ENCODE assay signal across 1 cellular context in genomic region chr17:73429440-73430164, GRCh38.
A peak's percentile ranks its signal among the peaks of the same experiment; 100 is the strongest.
TF ChIP-seq lines count a peak whose summit lies in the region.

No MANE protein-coding gene starts in this region.

TF ChIP-seq in HepG2, 621 proteins besides CTCF, POLR2A, EP300 and RAD21 (continued from another document and continues in another):
- TF ChIP-seq, protein P1, sequence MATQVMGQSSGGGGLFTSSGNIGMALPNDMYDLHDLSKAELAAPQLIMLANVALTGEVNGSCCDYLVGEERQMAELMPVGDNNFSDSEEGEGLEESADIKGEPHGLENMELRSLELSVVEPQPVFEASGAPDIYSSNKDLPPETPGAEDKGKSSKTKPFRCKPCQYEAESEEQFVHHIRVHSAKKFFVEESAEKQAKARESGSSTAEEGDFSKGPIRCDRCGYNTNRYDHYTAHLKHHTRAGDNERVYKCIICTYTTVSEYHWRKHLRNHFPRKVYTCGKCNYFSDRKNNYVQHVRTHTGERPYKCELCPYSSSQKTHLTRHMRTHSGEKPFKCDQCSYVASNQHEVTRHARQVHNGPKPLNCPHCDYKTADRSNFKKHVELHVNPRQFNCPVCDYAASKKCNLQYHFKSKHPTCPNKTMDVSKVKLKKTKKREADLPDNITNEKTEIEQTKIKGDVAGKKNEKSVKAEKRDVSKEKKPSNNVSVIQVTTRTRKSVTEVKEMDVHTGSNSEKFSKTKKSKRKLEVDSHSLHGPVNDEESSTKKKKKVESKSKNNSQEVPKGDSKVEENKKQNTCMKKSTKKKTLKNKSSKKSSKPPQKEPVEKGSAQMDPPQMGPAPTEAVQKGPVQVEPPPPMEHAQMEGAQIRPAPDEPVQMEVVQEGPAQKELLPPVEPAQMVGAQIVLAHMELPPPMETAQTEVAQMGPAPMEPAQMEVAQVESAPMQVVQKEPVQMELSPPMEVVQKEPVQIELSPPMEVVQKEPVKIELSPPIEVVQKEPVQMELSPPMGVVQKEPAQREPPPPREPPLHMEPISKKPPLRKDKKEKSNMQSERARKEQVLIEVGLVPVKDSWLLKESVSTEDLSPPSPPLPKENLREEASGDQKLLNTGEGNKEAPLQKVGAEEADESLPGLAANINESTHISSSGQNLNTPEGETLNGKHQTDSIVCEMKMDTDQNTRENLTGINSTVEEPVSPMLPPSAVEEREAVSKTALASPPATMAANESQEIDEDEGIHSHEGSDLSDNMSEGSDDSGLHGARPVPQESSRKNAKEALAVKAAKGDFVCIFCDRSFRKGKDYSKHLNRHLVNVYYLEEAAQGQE (IDR thresholded peaks at IDR 0.05; ENCODE audit: borderline replicate concordance in 1 of 2, low read depth in 1 of 2, low read length in 2 of 2), result no peak
- TF ChIP-seq ZNF235 (CRISPR knock-in tag; IDR thresholded peaks at IDR 0.05; ENCODE audit: borderline replicate concordance), result no peak
- TF ChIP-seq SKI (IDR thresholded peaks at IDR 0.05; ENCODE audit: partially characterized antibody), result no peak
- no peak for TF ChIP-seq ZNF205 (CRISPR knock-in tag; IDR thresholded peaks at IDR 0.05)
- TF ChIP-seq RAD51 (IDR thresholded peaks at IDR 0.05; ENCODE audit: borderline replicate concordance), result no peak
- no peak for TF ChIP-seq MBD4 (IDR thresholded peaks at IDR 0.05; ENCODE audit: borderline replicate concordance, low read length)
- TF ChIP-seq THAP11 (CRISPR knock-in tag; IDR thresholded peaks at IDR 0.05), result 0 out of 2 replicates have a peak, but pooled peaks have one; percentile 25
- TF ChIP-seq MEIS1 (CRISPR knock-in tag; IDR thresholded peaks at IDR 0.05; ENCODE audit: borderline replicate concordance), result 0 out of 2 replicates have a peak, but pooled peaks have one; percentile 60
- TF ChIP-seq, protein P2, sequence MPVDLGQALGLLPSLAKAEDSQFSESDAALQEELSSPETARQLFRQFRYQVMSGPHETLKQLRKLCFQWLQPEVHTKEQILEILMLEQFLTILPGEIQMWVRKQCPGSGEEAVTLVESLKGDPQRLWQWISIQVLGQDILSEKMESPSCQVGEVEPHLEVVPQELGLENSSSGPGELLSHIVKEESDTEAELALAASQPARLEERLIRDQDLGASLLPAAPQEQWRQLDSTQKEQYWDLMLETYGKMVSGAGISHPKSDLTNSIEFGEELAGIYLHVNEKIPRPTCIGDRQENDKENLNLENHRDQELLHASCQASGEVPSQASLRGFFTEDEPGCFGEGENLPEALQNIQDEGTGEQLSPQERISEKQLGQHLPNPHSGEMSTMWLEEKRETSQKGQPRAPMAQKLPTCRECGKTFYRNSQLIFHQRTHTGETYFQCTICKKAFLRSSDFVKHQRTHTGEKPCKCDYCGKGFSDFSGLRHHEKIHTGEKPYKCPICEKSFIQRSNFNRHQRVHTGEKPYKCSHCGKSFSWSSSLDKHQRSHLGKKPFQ (CRISPR knock-in tag; IDR thresholded peaks at IDR 0.05; ENCODE audit: insufficient replicate concordance), result no peak
- TF ChIP-seq, protein P3, sequence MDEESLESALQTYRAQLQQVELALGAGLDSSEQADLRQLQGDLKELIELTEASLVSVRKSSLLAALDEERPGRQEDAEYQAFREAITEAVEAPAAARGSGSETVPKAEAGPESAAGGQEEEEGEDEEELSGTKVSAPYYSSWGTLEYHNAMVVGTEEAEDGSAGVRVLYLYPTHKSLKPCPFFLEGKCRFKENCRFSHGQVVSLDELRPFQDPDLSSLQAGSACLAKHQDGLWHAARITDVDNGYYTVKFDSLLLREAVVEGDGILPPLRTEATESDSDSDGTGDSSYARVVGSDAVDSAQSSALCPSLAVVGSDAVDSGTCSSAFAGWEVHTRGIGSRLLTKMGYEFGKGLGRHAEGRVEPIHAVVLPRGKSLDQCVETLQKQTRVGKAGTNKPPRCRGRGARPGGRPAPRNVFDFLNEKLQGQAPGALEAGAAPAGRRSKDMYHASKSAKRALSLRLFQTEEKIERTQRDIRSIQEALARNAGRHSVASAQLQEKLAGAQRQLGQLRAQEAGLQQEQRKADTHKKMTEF (CRISPR knock-in tag; IDR thresholded peaks at IDR 0.05), result peak; percentile 27; the same call in 1 of the 2 replicates
- TF ChIP-seq SAFB2 (CRISPR knock-in tag; IDR thresholded peaks at IDR 0.05; ENCODE audit: borderline replicate concordance, low read depth), result no peak
- TF ChIP-seq NFYB (CRISPR knock-in tag; IDR thresholded peaks at IDR 0.05), result no peak
- peak; percentile 25; the same call in 1 of the 2 replicates for TF ChIP-seq HOXA3 (CRISPR knock-in tag; IDR thresholded peaks at IDR 0.05)
- TF ChIP-seq ZNF572 (CRISPR knock-in tag; IDR thresholded peaks at IDR 0.05), result peak; percentile 63; the same call in 1 of the 2 replicates
- TF ChIP-seq TGIF2 (CRISPR knock-in tag; IDR thresholded peaks at IDR 0.05), result no peak
- TF ChIP-seq SP4 (CRISPR knock-in tag; IDR thresholded peaks at IDR 0.05), result no peak
- no peak for TF ChIP-seq CENPBD1 (CRISPR knock-in tag; IDR thresholded peaks at IDR 0.05; ENCODE audit: borderline replicate concordance, low read depth)
- TF ChIP-seq ZNF292 (CRISPR knock-in tag; IDR thresholded peaks at IDR 0.05; ENCODE audit: borderline replicate concordance, low read depth), result no peak
- TF ChIP-seq, protein P4, sequence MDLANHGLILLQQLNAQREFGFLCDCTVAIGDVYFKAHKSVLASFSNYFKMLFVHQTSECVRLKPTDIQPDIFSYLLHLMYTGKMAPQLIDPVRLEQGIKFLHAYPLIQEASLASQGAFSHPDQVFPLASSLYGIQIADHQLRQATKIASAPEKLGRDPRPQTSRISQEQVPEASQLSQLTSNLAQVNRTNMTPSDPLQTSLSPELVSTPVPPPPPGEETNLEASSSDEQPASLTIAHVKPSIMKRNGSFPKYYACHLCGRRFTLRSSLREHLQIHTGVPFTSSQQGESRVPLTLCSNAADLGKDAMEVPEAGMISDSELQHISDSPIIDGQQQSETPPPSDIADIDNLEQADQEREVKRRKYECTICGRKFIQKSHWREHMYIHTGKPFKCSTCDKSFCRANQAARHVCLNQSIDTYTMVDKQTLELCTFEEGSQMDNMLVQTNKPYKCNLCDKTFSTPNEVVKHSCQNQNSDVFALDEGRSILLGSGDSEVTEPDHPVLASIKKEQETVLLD (CRISPR knock-in tag; IDR thresholded peaks at IDR 0.05; ENCODE audit: low read depth), result no peak
- TF ChIP-seq ARID5B (CRISPR knock-in tag; IDR thresholded peaks at IDR 0.05), result peak; percentile 34; the same call in 1 of the 2 replicates
- TF ChIP-seq ATF1 (CRISPR knock-in tag; IDR thresholded peaks at IDR 0.05), result no peak
- TF ChIP-seq ZNF367 (CRISPR knock-in tag; IDR thresholded peaks at IDR 0.05; ENCODE audit: borderline replicate concordance), result no peak
- no peak for TF ChIP-seq EEA1 (CRISPR knock-in tag; IDR thresholded peaks at IDR 0.05; ENCODE audit: borderline replicate concordance)
- TF ChIP-seq, protein P5, sequence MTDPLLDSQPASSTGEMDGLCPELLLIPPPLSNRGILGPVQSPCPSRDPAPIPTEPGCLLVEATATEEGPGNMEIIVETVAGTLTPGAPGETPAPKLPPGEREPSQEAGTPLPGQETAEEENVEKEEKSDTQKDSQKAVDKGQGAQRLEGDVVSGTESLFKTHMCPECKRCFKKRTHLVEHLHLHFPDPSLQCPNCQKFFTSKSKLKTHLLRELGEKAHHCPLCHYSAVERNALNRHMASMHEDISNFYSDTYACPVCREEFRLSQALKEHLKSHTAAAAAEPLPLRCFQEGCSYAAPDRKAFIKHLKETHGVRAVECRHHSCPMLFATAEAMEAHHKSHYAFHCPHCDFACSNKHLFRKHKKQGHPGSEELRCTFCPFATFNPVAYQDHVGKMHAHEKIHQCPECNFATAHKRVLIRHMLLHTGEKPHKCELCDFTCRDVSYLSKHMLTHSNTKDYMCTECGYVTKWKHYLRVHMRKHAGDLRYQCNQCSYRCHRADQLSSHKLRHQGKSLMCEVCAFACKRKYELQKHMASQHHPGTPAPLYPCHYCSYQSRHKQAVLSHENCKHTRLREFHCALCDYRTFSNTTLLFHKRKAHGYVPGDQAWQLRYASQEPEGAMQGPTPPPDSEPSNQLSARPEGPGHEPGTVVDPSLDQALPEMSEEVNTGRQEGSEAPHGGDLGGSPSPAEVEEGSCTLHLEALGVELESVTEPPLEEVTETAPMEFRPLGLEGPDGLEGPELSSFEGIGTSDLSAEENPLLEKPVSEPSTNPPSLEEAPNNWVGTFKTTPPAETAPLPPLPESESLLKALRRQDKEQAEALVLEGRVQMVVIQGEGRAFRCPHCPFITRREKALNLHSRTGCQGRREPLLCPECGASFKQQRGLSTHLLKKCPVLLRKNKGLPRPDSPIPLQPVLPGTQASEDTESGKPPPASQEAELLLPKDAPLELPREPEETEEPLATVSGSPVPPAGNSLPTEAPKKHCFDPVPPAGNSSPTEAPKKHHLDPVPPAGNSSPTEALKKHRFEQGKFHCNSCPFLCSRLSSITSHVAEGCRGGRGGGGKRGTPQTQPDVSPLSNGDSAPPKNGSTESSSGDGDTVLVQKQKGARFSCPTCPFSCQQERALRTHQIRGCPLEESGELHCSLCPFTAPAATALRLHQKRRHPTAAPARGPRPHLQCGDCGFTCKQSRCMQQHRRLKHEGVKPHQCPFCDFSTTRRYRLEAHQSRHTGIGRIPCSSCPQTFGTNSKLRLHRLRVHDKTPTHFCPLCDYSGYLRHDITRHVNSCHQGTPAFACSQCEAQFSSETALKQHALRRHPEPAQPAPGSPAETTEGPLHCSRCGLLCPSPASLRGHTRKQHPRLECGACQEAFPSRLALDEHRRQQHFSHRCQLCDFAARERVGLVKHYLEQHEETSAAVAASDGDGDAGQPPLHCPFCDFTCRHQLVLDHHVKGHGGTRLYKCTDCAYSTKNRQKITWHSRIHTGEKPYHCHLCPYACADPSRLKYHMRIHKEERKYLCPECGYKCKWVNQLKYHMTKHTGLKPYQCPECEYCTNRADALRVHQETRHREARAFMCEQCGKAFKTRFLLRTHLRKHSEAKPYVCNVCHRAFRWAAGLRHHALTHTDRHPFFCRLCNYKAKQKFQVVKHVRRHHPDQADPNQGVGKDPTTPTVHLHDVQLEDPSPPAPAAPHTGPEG (CRISPR knock-in tag; IDR thresholded peaks at IDR 0.05), result no peak
- TF ChIP-seq SIN3A (IDR thresholded peaks at IDR 0.05; ENCODE audit: borderline replicate concordance, low read depth, low read length), result no peak
- no peak for TF ChIP-seq ZNF234 (CRISPR knock-in tag; conservative IDR thresholded peaks at IDR 0.05)
- TF ChIP-seq, protein P6, sequence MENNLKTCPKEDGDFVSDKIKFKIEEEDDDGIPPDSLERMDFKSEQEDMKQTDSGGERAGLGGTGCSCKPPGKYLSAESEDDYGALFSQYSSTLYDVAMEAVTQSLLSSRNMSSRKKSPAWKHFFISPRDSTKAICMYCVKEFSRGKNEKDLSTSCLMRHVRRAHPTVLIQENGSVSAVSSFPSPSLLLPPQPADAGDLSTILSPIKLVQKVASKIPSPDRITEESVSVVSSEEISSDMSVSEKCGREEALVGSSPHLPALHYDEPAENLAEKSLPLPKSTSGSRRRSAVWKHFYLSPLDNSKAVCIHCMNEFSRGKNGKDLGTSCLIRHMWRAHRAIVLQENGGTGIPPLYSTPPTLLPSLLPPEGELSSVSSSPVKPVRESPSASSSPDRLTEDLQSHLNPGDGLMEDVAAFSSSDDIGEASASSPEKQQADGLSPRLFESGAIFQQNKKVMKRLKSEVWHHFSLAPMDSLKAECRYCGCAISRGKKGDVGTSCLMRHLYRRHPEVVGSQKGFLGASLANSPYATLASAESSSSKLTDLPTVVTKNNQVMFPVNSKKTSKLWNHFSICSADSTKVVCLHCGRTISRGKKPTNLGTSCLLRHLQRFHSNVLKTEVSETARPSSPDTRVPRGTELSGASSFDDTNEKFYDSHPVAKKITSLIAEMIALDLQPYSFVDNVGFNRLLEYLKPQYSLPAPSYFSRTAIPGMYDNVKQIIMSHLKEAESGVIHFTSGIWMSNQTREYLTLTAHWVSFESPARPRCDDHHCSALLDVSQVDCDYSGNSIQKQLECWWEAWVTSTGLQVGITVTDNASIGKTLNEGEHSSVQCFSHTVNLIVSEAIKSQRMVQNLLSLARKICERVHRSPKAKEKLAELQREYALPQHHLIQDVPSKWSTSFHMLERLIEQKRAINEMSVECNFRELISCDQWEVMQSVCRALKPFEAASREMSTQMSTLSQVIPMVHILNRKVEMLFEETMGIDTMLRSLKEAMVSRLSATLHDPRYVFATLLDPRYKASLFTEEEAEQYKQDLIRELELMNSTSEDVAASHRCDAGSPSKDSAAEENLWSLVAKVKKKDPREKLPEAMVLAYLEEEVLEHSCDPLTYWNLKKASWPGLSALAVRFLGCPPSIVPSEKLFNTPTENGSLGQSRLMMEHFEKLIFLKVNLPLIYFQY (CRISPR knock-in tag; IDR thresholded peaks at IDR 0.05; ENCODE audit: borderline replicate concordance), result no peak
- TF ChIP-seq, protein P7, sequence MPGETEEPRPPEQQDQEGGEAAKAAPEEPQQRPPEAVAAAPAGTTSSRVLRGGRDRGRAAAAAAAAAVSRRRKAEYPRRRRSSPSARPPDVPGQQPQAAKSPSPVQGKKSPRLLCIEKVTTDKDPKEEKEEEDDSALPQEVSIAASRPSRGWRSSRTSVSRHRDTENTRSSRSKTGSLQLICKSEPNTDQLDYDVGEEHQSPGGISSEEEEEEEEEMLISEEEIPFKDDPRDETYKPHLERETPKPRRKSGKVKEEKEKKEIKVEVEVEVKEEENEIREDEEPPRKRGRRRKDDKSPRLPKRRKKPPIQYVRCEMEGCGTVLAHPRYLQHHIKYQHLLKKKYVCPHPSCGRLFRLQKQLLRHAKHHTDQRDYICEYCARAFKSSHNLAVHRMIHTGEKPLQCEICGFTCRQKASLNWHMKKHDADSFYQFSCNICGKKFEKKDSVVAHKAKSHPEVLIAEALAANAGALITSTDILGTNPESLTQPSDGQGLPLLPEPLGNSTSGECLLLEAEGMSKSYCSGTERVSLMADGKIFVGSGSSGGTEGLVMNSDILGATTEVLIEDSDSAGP (CRISPR knock-in tag; IDR thresholded peaks at IDR 0.05; ENCODE audit: borderline replicate concordance), result 0 out of 2 replicates have a peak, but pooled peaks have one; percentile 16
- TF ChIP-seq ZNF552 (CRISPR knock-in tag; IDR thresholded peaks at IDR 0.05; ENCODE audit: borderline replicate concordance), result no peak
- TF ChIP-seq POGZ (CRISPR knock-in tag; IDR thresholded peaks at IDR 0.05), result no peak
